In genomic region chr5:139888368-139888767, GRCh38 we compare ENCODE assay signal across 15 cellular contexts.
DNase-seq lines count a peak whose midpoint lies in the region; ATAC-seq and TF ChIP-seq lines count a peak whose summit lies in the region.
"Had no signal": no experiment of that assay in that cellular context is flagged by ENCODE, and none has a peak within 500 bp of the region (broad histone marks: within the 10 kb centered on the region; RNA-seq: fewer than 3 reads in every experiment).

No MANE protein-coding gene starts in this region.

- H3K4me1 ChIP-seq in GM23338 (ENCODE audit: insufficient read depth) = no peaks in the 10 kb centered on the region
- H3K4me1 ChIP-seq in endodermal cell (ENCODE audit: control insufficient read depth, insufficient read depth, low read length) = no peaks in the 10 kb centered on the region

- no peaks in the 10 kb centered on the region for H4K20me1 ChIP-seq in GM23338 (replicated peaks; ENCODE audit: insufficient read depth)

- no peaks in the 10 kb centered on the region for H3K9me3 ChIP-seq in endodermal cell (ENCODE audit: control insufficient read depth, low read length)
- H3K9me3 ChIP-seq: HAP-1 had no signal

- no peaks in the 10 kb centered on the region for H3K27me3 ChIP-seq in GM23338 (ENCODE audit: insufficient read depth)
- H3K27me3 ChIP-seq in endodermal cell (ENCODE audit: control insufficient read depth, insufficient read depth, low read length, poor library complexity, severe bottlenecking) = peaks cover 36% of the 10 kb centered on the region

- H3K36me3 Mint-ChIP-seq in GM23338 (ENCODE audit: low read depth) (no peaks in the 10 kb centered on the region), WTC11 (no peaks in the 10 kb centered on the region), endodermal cell (ENCODE audit: low read depth) (peaks cover 5% of the 10 kb centered on the region), nephron progenitor cell (ENCODE audit: low read depth) (no peaks in the 10 kb centered on the region)
- H3K36me3 Mint-ChIP-seq: CD4-positive, alpha-beta memory T cell had no signal

- no peak overlapping the region for H3K27ac Mint-ChIP-seq in GM23338
- no peak overlapping the region for H3K27ac Mint-ChIP-seq in WTC11
- no peak overlapping the region for H3K27ac Mint-ChIP-seq in endodermal cell
- H3K27ac Mint-ChIP-seq in nephron progenitor cell = no peak overlapping the region
- H3K27ac Mint-ChIP-seq: HFFc6 had no signal

- H3K4me1 Mint-ChIP-seq in GM23338 (no peaks in the 10 kb centered on the region; the same call in 2 of the 3 replicates), WTC11 (no peaks in the 10 kb centered on the region), endodermal cell (peaks cover 16% of the 10 kb centered on the region), nephron progenitor cell (peaks cover 6% of the 10 kb centered on the region)

- no peak for TF ChIP-seq CTCF in GM23338 (conservative IDR thresholded peaks at IDR 0.05; ENCODE audit: low read depth in 2 of 2)
- TF ChIP-seq CTCF in WTC11 (IDR thresholded peaks at IDR 0.05) = no peak
- TF ChIP-seq CTCF in endodermal cell (conservative IDR thresholded peaks at IDR 0.05) = no peak
- no peak for TF ChIP-seq CTCF in nephron progenitor cell (IDR thresholded peaks at IDR 0.05)

- H3K4me3 ChIP-seq in GM23338 (no peak overlapping the region), endodermal cell (ENCODE audit: low read length) (no peak overlapping the region)
- H3K4me3 ChIP-seq: HAP-1 had no signal

- H3K79me2 ChIP-seq in GM23338 (replicated peaks; ENCODE audit: insufficient read depth) = no peaks in the 10 kb centered on the region

- H3K27me3 Mint-ChIP-seq in GM23338 (ENCODE audit: insufficient read depth, low read depth, poor library complexity) (peaks cover 15% of the 10 kb centered on the region), WTC11 (ENCODE audit: low read depth) (peaks cover 2% of the 10 kb centered on the region; the same call in 1 of the 2 replicates), endodermal cell (ENCODE audit: insufficient read depth) (peaks cover 42% of the 10 kb centered on the region), nephron progenitor cell (ENCODE audit: low read depth, poor library complexity) (peaks cover 47% of the 10 kb centered on the region)

- H3F3A ChIP-seq in GM23338 (replicated peaks; ENCODE audit: low read depth) = no peaks in the 10 kb centered on the region

- WGBS in endodermal cell (ENCODE audit: insufficient coverage in 1 of 2, insufficient read length in 1 of 2), 2 experiments = 80 to 81% methylated on average over 3 to 4 of the region's 4 CpGs

- H3K36me3 ChIP-seq in GM23338 (ENCODE audit: insufficient read depth) (no peaks in the 10 kb centered on the region), endodermal cell (ENCODE audit: control insufficient read depth, insufficient read depth, low read length) (no peaks in the 10 kb centered on the region)
- H3K36me3 ChIP-seq: HAP-1 had no signal

- CTCF ChIA-PET in WTC11 (lab: Charles Lee) = interaction anchor here (0.9 to 3.1 kb wide), 3 partner anchors 16 to 257 kb away, joined by 4 to 15 read pairs (median 10); no protein-coding TSS in a partner anchor

- no peaks in the 10 kb centered on the region for H3K9me2 ChIP-seq in GM23338 (ENCODE audit: insufficient read depth)

- H3K4me3 Mint-ChIP-seq in GM23338 (no peak overlapping the region), WTC11 (no peak overlapping the region), endodermal cell (no peak overlapping the region), nephron progenitor cell (no peak overlapping the region)
- H3K4me3 Mint-ChIP-seq: CD4-positive, alpha-beta memory T cell; HFFc6 had no signal

- DNase-seq in GM23338 (ENCODE audit: low spot score) = no peak
- DNase-seq in WTC11 (ENCODE audit: low spot score) = no peak
- peak; percentile 59 for DNase-seq in endodermal cell
- DNase-seq in nephron progenitor cell = no peak
- DNase-seq: Calu3; CD4-positive, alpha-beta memory T cell; COR-L47; DMS53; DMS79 treated with DMSO at 0.1 percent for 48 hours; GF-D8; GOT3; HFFc6 had no signal

- peak; percentile 58 for ATAC-seq in GM23338
- ATAC-seq in WTC11 = peak; percentile 52
- no peak for ATAC-seq in HG03342 (IDR thresholded peaks at IDR 0.05; ENCODE audit: unreplicated experiment)
- ATAC-seq in HG03460 (IDR thresholded peaks at IDR 0.05; ENCODE audit: unreplicated experiment) = no peak

- H3K9me3 Mint-ChIP-seq in GM23338 (no peaks in the 10 kb centered on the region), WTC11 (no peaks in the 10 kb centered on the region), endodermal cell (no peaks in the 10 kb centered on the region), nephron progenitor cell (no peaks in the 10 kb centered on the region)
- H3K9me3 Mint-ChIP-seq: CD4-positive, alpha-beta memory T cell; HFFc6 had no signal

- H3K9ac ChIP-seq in endodermal cell (ENCODE audit: extremely low read depth, low read length, poor library complexity, severe bottlenecking) = no peak overlapping the region

- no peak overlapping the region for H2AFZ ChIP-seq in GM23338

- POLR2A ChIA-PET in WTC11 (lab: Charles Lee) = no interaction called here

- no peak overlapping the region for H3K27ac ChIP-seq in GM23338 (ENCODE audit: low read depth)
- H3K27ac ChIP-seq in endodermal cell (ENCODE audit: low read depth, low read length) = no peak overlapping the region

- H3K4me2 ChIP-seq in GM23338 = no peak overlapping the region

TF ChIP-seq in GM23338, 12 proteins besides CTCF, POLR2A, EP300 and RAD21 (continues in another document):
- TF ChIP-seq POLR2AphosphoS5 (IDR thresholded peaks at IDR 0.05; ENCODE audit: low read depth) = no peak
- TF ChIP-seq ETS1 (IDR thresholded peaks at IDR 0.05) = no peak
- TF ChIP-seq EZH2phosphoT487 (IDR thresholded peaks at IDR 0.05; ENCODE audit: unreplicated experiment) = no peak
- no peak for TF ChIP-seq STAT1 (IDR thresholded peaks at IDR 0.05; ENCODE audit: unreplicated experiment)
- TF ChIP-seq CREB1 (CRISPR knock-in tag; IDR thresholded peaks at IDR 0.05; ENCODE audit: low read depth) = no peak
- no peak for TF ChIP-seq EZH2 (IDR thresholded peaks at IDR 0.05; ENCODE audit: low read depth, unreplicated experiment)

TF ChIP-seq in WTC11, 78 proteins besides CTCF, POLR2A, EP300 and RAD21 (continues in another document):
- TF ChIP-seq CREM (CRISPR knock-in tag; IDR thresholded peaks at IDR 0.05) = no peak
- TF ChIP-seq FOXP1 (CRISPR knock-in tag; IDR thresholded peaks at IDR 0.05; ENCODE audit: borderline replicate concordance) = no peak
- no peak for TF ChIP-seq ZMAT4 (CRISPR knock-in tag; IDR thresholded peaks at IDR 0.05)
- no peak for TF ChIP-seq HMGA2 (CRISPR knock-in tag; IDR thresholded peaks at IDR 0.05)
- no peak for TF ChIP-seq GABPB1 (CRISPR knock-in tag; IDR thresholded peaks at IDR 0.05)
- TF ChIP-seq PREB (CRISPR knock-in tag; IDR thresholded peaks at IDR 0.05; ENCODE audit: borderline replicate concordance) = no peak
- no peak for TF ChIP-seq USF2 (CRISPR knock-in tag; IDR thresholded peaks at IDR 0.05)
- no peak for TF ChIP-seq MYBL2 (CRISPR knock-in tag; IDR thresholded peaks at IDR 0.05)
- TF ChIP-seq MAX (CRISPR knock-in tag; IDR thresholded peaks at IDR 0.05) = no peak
- TF ChIP-seq GTF2I (CRISPR knock-in tag; conservative IDR thresholded peaks at IDR 0.05) = no peak
- TF ChIP-seq OVOL2 (CRISPR knock-in tag; IDR thresholded peaks at IDR 0.05; ENCODE audit: borderline replicate concordance) = no peak

Comparison
In these comparisons a context has a peak if more than half of its experiments do, and no peak if none do; other contexts are left out.
1. ATAC-seq: peak in GM23338 (single experiment) and WTC11 (single experiment); none in HG03342 (single experiment) and HG03460 (single experiment).